Comparison of ENCODE assay signal across 5 cellular contexts in the genomic region with DNA sequence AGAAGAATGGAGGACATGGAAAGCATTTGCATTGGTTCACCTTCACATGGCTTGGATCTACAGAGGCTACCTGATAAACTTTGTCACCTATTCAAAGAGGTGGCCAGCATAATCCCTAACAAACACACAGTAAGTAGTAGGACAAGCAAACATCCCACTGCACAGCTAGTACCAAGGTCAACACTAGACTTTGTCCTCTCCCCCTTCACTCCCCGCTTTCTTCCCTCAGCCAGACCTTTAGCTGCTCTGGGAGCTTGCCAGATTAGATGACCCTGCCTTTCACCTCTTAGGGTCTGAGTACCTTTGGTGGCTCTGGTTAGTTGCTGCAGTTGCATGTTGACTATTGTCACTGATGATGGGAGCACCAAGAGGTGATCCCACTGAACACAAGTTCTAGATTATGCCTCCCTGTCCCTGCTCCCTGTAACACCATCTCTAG.
DNase-seq lines count a peak whose midpoint lies in the region; ATAC-seq and TF ChIP-seq lines count a peak whose summit lies in the region.
"Not testable (repeated sequence)": the region's sequence is repeated elsewhere in the genome, so short reads cannot be mapped to it uniquely, and the experiment has no call there.

No MANE protein-coding gene starts in this region.

- H3K4me3 Mint-ChIP-seq in endodermal cell = not testable (repeated sequence)

- not testable (repeated sequence) for TF ChIP-seq CTCF in OCI-LY1 (IDR thresholded peaks at IDR 0.05; ENCODE audit: low read length); endodermal cell (conservative IDR thresholded peaks at IDR 0.05); right lobe of liver (IDR thresholded peaks at IDR 0.05)

- peak overlapping the region; percentile 15 for H3K27ac Mint-ChIP-seq in endodermal cell

- H4K20me1 ChIP-seq in OCI-LY1 (ENCODE audit: insufficient read depth, low read length) = not testable (repeated sequence)

- not testable (repeated sequence) for H3K79me2 ChIP-seq in OCI-LY1 (ENCODE audit: insufficient read depth, low read length)

- H3K9me2 ChIP-seq in OCI-LY1 (ENCODE audit: low read depth, low read length) = not testable (repeated sequence)

- not testable (repeated sequence) for H2AFZ ChIP-seq in OCI-LY1 (ENCODE audit: low read length)

- H3K27ac ChIP-seq in OCI-LY1 (ENCODE audit: low read depth, low read length, poor library complexity, severe bottlenecking) = peak overlapping the region; percentile 75
- H3K27ac ChIP-seq in endodermal cell (ENCODE audit: low read depth, low read length); right lobe of liver: not testable (repeated sequence)

- peaks cover 13% of the 10 kb centered on the region for H3K4me1 Mint-ChIP-seq in endodermal cell

- not testable (repeated sequence) for H3K27me3 Mint-ChIP-seq in endodermal cell (ENCODE audit: insufficient read depth)

- TF ChIP-seq POLR2A in right lobe of liver (IDR thresholded peaks at IDR 0.05) = not testable (repeated sequence)

- H3K9me3 ChIP-seq in OCI-LY1 (ENCODE audit: low read length); endodermal cell (ENCODE audit: control insufficient read depth, low read length); right lobe of liver: not testable (repeated sequence)

- H3K4me1 ChIP-seq in OCI-LY1 (ENCODE audit: insufficient read depth, low read length, severe bottlenecking) = peaks cover 60% of the 10 kb centered on the region
- H3K4me1 ChIP-seq in endodermal cell (ENCODE audit: control insufficient read depth, insufficient read depth, low read length); right lobe of liver: not testable (repeated sequence)

- H3K4me3 ChIP-seq in OCI-LY1 (ENCODE audit: low read depth, low read length, poor library complexity, severe bottlenecking); endodermal cell (ENCODE audit: low read length); right lobe of liver: not testable (repeated sequence)

- H3K9me3 Mint-ChIP-seq in endodermal cell = not testable (repeated sequence)

- H3F3A ChIP-seq in OCI-LY1 (ENCODE audit: insufficient read depth, low read length) = not testable (repeated sequence)

- H3K4me2 ChIP-seq in OCI-LY1 (ENCODE audit: low read length) = not testable (repeated sequence)

- 53% methylated on average over 1 of the region's 1 CpG; no CpG with 5 or more reads in 1 of the 2 experiments for WGBS in endodermal cell (ENCODE audit: insufficient coverage in 1 of 2, insufficient read length in 1 of 2), 2 experiments
- 57% methylated on average over 1 of the region's 1 CpG for WGBS in right lobe of liver (ENCODE audit: insufficient coverage, low coverage, low lambda C conversion rate, missing lambda C conversion rate)

- DNase-seq in DMS53 (lab: John Stamatoyannopoulos, UW) (peak; percentile 0), right lobe of liver (peak in 1 of 3 donors; percentile 51)
- not testable (repeated sequence) for DNase-seq in endodermal cell; left lobe of liver (ENCODE audit: low spot score)

- intact Hi-C loops in right lobe of liver (cut with DNase I) = not testable (repeated sequence)

- H3K9ac ChIP-seq in OCI-LY1 (ENCODE audit: low read length); endodermal cell (ENCODE audit: extremely low read depth, low read length, poor library complexity, severe bottlenecking): not testable (repeated sequence)

- not testable (repeated sequence) for H3K36me3 Mint-ChIP-seq in endodermal cell (ENCODE audit: low read depth)

- ATAC-seq in left lobe of liver = peak; percentile 48
- ATAC-seq in right lobe of liver = peak; percentile 32 to 81 (median 66)

- H3K36me3 ChIP-seq in OCI-LY1 (ENCODE audit: insufficient read depth, low read length); endodermal cell (ENCODE audit: control insufficient read depth, insufficient read depth, low read length); right lobe of liver: not testable (repeated sequence)

- not testable (repeated sequence) for H3K27me3 ChIP-seq in OCI-LY1 (ENCODE audit: insufficient read depth, low read length); endodermal cell (ENCODE audit: control insufficient read depth, insufficient read depth, low read length, poor library complexity, severe bottlenecking); right lobe of liver
